Comparison of ENCODE assay signal across 1 cellular context in the genomic region with DNA sequence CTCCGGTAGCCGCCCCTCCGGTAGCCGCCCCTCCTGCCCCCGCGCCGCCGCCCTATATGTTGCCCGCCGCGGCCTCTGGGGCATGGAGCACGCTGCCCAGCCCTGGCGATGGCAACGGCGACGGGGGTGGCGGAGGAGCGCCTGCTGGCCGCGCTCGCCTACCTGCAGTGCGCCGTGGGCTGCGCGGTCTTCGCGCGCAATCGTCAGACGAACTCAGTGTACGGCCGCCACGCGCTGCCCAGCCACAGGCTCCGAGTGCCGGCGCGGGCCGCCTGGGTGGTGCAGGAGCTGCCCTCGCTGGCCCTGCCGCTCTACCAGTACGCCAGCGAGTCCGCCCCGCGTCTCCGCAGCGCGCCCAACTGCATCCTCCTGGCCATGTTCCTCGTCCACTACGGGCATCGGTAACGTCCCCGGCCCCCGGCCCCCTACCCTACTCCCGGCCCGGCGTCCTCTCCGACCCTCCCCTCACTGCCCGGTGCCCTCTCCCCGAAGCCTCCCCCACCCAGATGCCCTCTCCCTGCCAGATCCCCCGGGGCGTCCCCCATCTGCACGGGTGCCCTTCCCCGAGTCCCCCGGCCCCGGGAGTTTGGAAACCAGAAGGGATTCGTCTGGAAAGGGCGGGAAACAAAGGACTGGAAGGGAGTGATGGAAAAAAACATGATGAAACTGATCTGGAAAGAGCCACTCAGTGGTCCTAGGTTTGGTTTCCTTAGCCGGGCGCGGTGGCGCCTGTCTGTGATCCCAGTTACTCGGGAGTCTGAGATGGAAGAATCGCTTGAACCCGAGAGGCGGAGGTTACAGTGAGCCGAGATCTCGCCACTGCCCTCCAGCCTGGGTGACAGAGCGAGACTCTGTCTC.
TF ChIP-seq lines count a peak whose summit lies in the region.

No MANE protein-coding gene starts in this region.

TF ChIP-seq in SK-N-SH treated with all-trans-retinoic acid at 6 μM for 48 hours, 23 proteins besides CTCF, POLR2A, EP300 and RAD21 (continued from another document):
- TF ChIP-seq PATZ1 (CRISPR knock-in tag; IDR thresholded peaks at IDR 0.05; ENCODE audit: borderline replicate concordance) (no peak), PPARA (CRISPR knock-in tag; IDR thresholded peaks at IDR 0.05; ENCODE audit: borderline replicate concordance) (no peak), ZC3H10 (CRISPR knock-in tag; IDR thresholded peaks at IDR 0.05) (no peak), CSDC2 (CRISPR knock-in tag; IDR thresholded peaks at IDR 0.05) (no peak), ISL1 (CRISPR knock-in tag; IDR thresholded peaks at IDR 0.05) (no peak)
